Comparison of ENCODE assay signal across 8 cellular contexts in the genomic region with DNA sequence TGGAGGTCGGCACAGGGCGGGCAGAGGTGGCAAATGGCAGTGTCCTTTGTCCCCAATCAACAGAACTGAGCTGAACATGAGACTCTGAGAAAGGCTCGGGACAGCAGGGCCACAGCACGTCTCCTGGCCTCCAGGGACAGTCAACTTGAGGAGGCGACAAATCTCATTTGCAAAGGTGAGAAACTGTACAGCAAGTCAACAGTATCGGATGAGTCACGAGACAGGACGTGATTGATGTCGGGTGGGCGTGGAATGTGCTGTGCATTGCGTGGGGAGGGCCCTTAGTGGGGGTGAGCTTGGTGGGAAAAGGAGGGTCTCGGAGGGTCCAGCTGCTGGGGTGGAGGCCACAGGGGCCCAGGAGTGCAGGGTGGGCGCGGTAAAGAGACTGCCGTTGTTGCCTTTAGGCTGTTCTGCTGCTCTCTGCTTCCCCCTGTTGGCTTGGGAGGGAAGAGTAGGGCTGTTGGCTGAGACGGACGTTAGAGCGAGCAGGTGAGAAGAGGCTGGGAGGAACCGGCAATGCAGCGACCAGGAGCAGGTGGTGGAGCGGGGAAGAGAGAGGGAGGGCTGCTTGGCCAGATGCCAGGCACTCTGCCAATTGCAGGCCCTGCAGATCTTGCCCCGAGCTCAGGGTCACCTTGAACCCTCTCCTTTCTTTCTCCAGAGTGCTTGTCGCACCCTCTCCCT.
A peak's percentile ranks its signal among the peaks of the same experiment; 100 is the strongest.
DNase-seq lines count a peak whose midpoint lies in the region; ATAC-seq lines count a peak whose summit lies in the region.

No MANE protein-coding gene starts in this region.

- no peaks in the 10 kb centered on the region for H3K9me3 ChIP-seq in HAP-1
- H3K9me3 ChIP-seq in MG63: no peaks in the 10 kb centered on the region

- H3K4me3 ChIP-seq in GM08714 (ENCODE audit: low read length) (peak overlapping the region; percentile 15; the same call in 1 of the 2 replicates), HAP-1 (no peak overlapping the region), MG63 (no peak overlapping the region)

- H3K9me3 Mint-ChIP-seq in activated naive CD8-positive, alpha-beta T cell treated with anti-CD3 and anti-CD28 coated beads, Interleukin-2, amount 10 ng/mL, durations not matched to agents 7 days and 5 days: no peaks in the 10 kb centered on the region

- POLR2A ChIA-PET in activated naive CD8-positive, alpha-beta T cell treated with anti-CD3 and anti-CD28 coated beads, Interleukin-2, amount 10 ng/mL, durations not matched to agents 7 days and 5 days (lab: Charles Lee): interaction anchor here (1.0 to 2.0 kb wide), 4 partner anchors 17 to 53 kb away, joined by 3 to 12 read pairs (median 6); no protein-coding TSS in a partner anchor

- peak overlapping the region; percentile 90 for H3K27ac Mint-ChIP-seq in activated naive CD8-positive, alpha-beta T cell treated with anti-CD3 and anti-CD28 coated beads, Interleukin-2, amount 10 ng/mL, durations not matched to agents 7 days and 5 days

- peak; percentile 77 for ATAC-seq in activated naive CD8-positive, alpha-beta T cell treated with anti-CD3 and anti-CD28 coated beads, Interleukin-2, amount 10 ng/mL, durations not matched to agents 7 days and 5 days (ENCODE audit: low read depth)

- H3K27me3 Mint-ChIP-seq in activated naive CD8-positive, alpha-beta T cell treated with anti-CD3 and anti-CD28 coated beads, Interleukin-2, amount 10 ng/mL, durations not matched to agents 7 days and 5 days: no peaks in the 10 kb centered on the region

- in situ Hi-C loops in HAP-1 (cut with MboI; ENCODE audit: low sequenced_read_pairs): no loop called here

- DNase-seq in HAP-1 (ENCODE audit: low spot score in 2 of 2) (peak; percentile 50 to 89), MG63 (peak; percentile 5), SK-N-DZ (ENCODE audit: low spot score) (peak; percentile 62), iPS DF 19.7 (ENCODE audit: low read depth, low spot score) (peak; percentile 59), MV-4-11 (lab: John Stamatoyannopoulos, UW) (no peak)
- peak; percentile 80 for DNase-seq in activated naive CD8-positive, alpha-beta T cell treated with anti-CD3 and anti-CD28 coated beads, Interleukin-2, amount 10 ng/mL, durations not matched to agents 7 days and 5 days
- peak; percentile 75 to 79 for DNase-seq in stimulated activated CD4-positive, alpha-beta T cell treated with anti-CD3 and anti-CD28 coated beads, Interleukin-15, amount 100 ng/mL, for 48 hours (ENCODE audit: low read depth in 2 of 2)

- H3K36me3 Mint-ChIP-seq in activated naive CD8-positive, alpha-beta T cell treated with anti-CD3 and anti-CD28 coated beads, Interleukin-2, amount 10 ng/mL, durations not matched to agents 7 days and 5 days: peaks cover 27% of the 10 kb centered on the region

- H3K36me3 ChIP-seq in HAP-1 (replicated peaks): no peaks in the 10 kb centered on the region
- no peaks in the 10 kb centered on the region for H3K36me3 ChIP-seq in MG63

- H3K4me3 Mint-ChIP-seq in activated naive CD8-positive, alpha-beta T cell treated with anti-CD3 and anti-CD28 coated beads, Interleukin-2, amount 10 ng/mL, durations not matched to agents 7 days and 5 days: peak overlapping the region; percentile 81

- peaks cover 6% of the 10 kb centered on the region for H3K4me1 ChIP-seq in HAP-1

- H3K27me3 ChIP-seq in HAP-1 (ENCODE audit: low read depth) (no peaks in the 10 kb centered on the region), MG63 (no peaks in the 10 kb centered on the region)

- H3K4me1 Mint-ChIP-seq in activated naive CD8-positive, alpha-beta T cell treated with anti-CD3 and anti-CD28 coated beads, Interleukin-2, amount 10 ng/mL, durations not matched to agents 7 days and 5 days: peaks cover 92% of the 10 kb centered on the region
